In the genomic region with DNA sequence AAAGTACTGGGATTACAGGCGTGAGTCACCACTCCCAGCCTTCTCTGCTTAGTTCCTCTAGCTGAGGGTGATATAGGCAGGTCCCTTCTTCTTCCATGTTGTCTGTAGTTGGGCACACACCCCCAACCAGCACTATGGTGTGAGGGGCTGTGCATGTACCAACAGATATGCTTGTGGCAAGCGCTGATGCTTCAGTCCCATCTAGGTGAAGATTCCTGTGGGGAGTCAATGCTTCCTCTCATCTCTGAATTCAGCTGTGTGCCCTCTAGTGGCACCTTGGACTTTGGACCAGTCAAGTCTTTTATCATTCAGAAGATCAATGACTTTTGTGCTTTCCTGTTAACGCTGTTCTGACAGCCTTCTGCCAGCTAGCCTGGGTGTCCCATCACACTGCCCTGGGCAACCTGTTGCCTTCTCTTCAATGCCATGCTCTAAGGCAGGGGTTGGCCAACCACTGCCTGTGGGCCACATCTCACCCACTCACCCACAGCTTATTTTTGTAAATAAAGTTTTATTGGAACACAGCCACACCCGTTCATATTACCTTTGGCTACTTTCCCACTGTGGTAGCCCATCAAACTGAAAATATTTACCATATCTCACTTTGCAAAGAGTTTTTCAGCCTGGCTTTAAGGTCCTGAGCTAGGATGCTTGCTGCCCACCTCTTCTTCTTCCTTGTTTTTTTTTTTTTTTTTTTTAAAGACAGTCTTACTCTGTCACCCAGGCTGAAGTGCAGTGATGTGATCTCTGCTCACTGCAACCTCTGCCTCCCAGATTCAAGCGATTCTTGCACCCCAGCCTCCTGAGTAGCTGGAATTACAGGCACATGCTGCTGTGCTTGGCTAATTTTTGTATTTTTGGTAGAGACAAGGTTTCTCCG, we compare ENCODE assay signal across 10 cellular contexts. TPM values are rescaled to one million over a fixed set of nuclear protein-coding genes. Genes with fewer than 3 reads are reported as not detected.
DNase-seq lines count a peak whose midpoint lies in the region; ATAC-seq, FAIRE-seq and TF ChIP-seq lines count a peak whose summit lies in the region.
"Had no signal": no experiment of that assay in that cellular context is flagged by ENCODE, and none has a peak within 500 bp of the region (broad histone marks: within the 10 kb centered on the region; RNA-seq: fewer than 3 reads in every experiment).

No MANE protein-coding gene starts in this region.

- no peaks in the 10 kb centered on the region; the same call in 1 of the 2 replicates for H3K9me3 ChIP-seq in DOHH2 (ENCODE audit: control insufficient read depth, insufficient read depth, low read length)
- 0 out of 2 replicates have a peak, but pooled peaks cover 3% of the 10 kb centered on the region for H3K9me3 ChIP-seq in Karpas-422 (ENCODE audit: low read length)
- H3K9me3 ChIP-seq in HepG2 (ENCODE audit: low read length): peaks cover 7% of the 10 kb centered on the region
- H3K9me3 ChIP-seq in aorta (ENCODE audit: control insufficient read depth, low read length): no peaks in the 10 kb centered on the region
- H3K9me3 ChIP-seq in pancreas: no peaks in the 10 kb centered on the region

- no peaks in the 10 kb centered on the region for H3K79me2 ChIP-seq in DOHH2 (ENCODE audit: control insufficient read depth, low read length)
- H3K79me2 ChIP-seq in Karpas-422 (ENCODE audit: low read length): no peaks in the 10 kb centered on the region
- H3K79me2 ChIP-seq in HepG2 (ENCODE audit: insufficient read depth, low read length): peaks cover 63% of the 10 kb centered on the region

- H3K27me3 ChIP-seq in DOHH2 (ENCODE audit: control insufficient read depth, low read length) (no peaks in the 10 kb centered on the region), Karpas-422 (ENCODE audit: low read length) (no peaks in the 10 kb centered on the region), HepG2 (ENCODE audit: control insufficient read depth in 1 of 2, insufficient read depth in 2 of 2, low read length in 2 of 2) (no peaks in the 10 kb centered on the region), aorta (ENCODE audit: control insufficient read depth in 1 of 2, insufficient read depth in 2 of 2, low read length in 1 of 2) (no peaks in the 10 kb centered on the region), pancreas (no peaks in the 10 kb centered on the region)

- no peak for TF ChIP-seq POLR2A in HepG2 (IDR thresholded peaks at IDR 0.05; ENCODE audit: insufficient read depth in 1 of 2, low read depth in 2 of 2, low read length in 2 of 2)

- WGBS in HepG2 (ENCODE audit: low lambda C conversion rate): 77% methylated on average over 6 of the region's 6 CpGs
- 66 to 67% methylated on average over 6 of the region's 6 CpGs for WGBS in aorta, 2 donors
- 69 to 72% methylated on average over 6 of the region's 6 CpGs for WGBS in pancreas, 2 donors

- DNase-seq in Karpas-422 (peak; percentile 67), astrocyte of the spinal cord (ENCODE audit: low read depth, low spot score) (no peak), HepG2 (ENCODE audit: low spot score) (peak; percentile 80), aorta (no peak), pancreas (no peak)
- DNase-seq in activated CD8-positive, alpha-beta memory T cell treated with anti-CD3 and anti-CD28 coated beads, Interleukin-2, amount 50 U/mL, for 4 hours: no peak
- DNase-seq: activated T-cell treated with anti-CD3 and anti-CD28 coated beads, Interleukin-2, amount 50 U/mL, for 4 hours; Right ventricle myocardium superior had no signal

- no peaks in the 10 kb centered on the region for H3F3A ChIP-seq in DOHH2 (ENCODE audit: control insufficient read depth, insufficient read depth)

- no peak overlapping the region for H2AFZ ChIP-seq in Karpas-422 (ENCODE audit: low read length)
- no peak overlapping the region for H2AFZ ChIP-seq in HepG2 (ENCODE audit: low read length)

- H4K20me1 ChIP-seq in DOHH2 (ENCODE audit: control insufficient read depth, insufficient read depth, low read depth, low read length): no peaks in the 10 kb centered on the region
- H4K20me1 ChIP-seq in Karpas-422 (ENCODE audit: insufficient read depth, low read depth, low read length): no peaks in the 10 kb centered on the region
- H4K20me1 ChIP-seq in HepG2 (ENCODE audit: insufficient read depth, low read length): peaks cover 1% of the 10 kb centered on the region; the same call in 1 of the 2 replicates

- H3K27ac ChIP-seq in DOHH2 (ENCODE audit: low read depth, low read length) (no peak overlapping the region), Karpas-422 (ENCODE audit: low read length) (no peak overlapping the region), HepG2 (ENCODE audit: extremely low read length, insufficient read depth, low read length) (peak overlapping the region; percentile 24), aorta (ENCODE audit: low read depth in 1 of 2, low read length in 2 of 2) (no peak overlapping the region), pancreas (no peak overlapping the region)

- H3K4me3 ChIP-seq in DOHH2 (ENCODE audit: low read length) (no peak overlapping the region), Karpas-422 (ENCODE audit: low read length) (no peak overlapping the region), astrocyte of the spinal cord (ENCODE audit: low read depth, low read length) (no peak overlapping the region), HepG2 (replicated peaks in 1 of 3; ENCODE audit: insufficient read depth in 1 of 3, low read depth in 2 of 3, low read length in 3 of 3) (no peak overlapping the region), aorta (ENCODE audit: low read length in 2 of 2) (no peak overlapping the region), pancreas (no peak overlapping the region)

- peak; percentile 28 for TF ChIP-seq CTCF in DOHH2 (IDR thresholded peaks at IDR 0.05; ENCODE audit: low read depth, low read length, poor library complexity, severe bottlenecking)
- TF ChIP-seq CTCF in astrocyte of the spinal cord (IDR thresholded peaks at IDR 0.05; ENCODE audit: low read depth, low read length): peak; percentile 31
- TF ChIP-seq CTCF in HepG2 (CRISPR knock-in tag; IDR thresholded peaks at IDR 0.05): peak; percentile 62
- no peak for TF ChIP-seq CTCF in pancreas (IDR thresholded peaks at IDR 0.05)

- CTCF ChIA-PET in HepG2 (lab: Yijun Ruan, JAX; ENCODE audit: low intra/inter-chr PET ratio, low total read pairs): no interaction called here

- H3K9ac ChIP-seq in Karpas-422 (ENCODE audit: low read length) (no peak overlapping the region), HepG2 (ENCODE audit: insufficient read depth, low read depth, low read length) (no peak overlapping the region)

- ATAC-seq in HepG2: peak; percentile 66
- no peak for ATAC-seq in aorta (ENCODE audit: low FRiP score)
- ATAC-seq in HG02973 (IDR thresholded peaks at IDR 0.05; ENCODE audit: unreplicated experiment): no peak
- ATAC-seq in pancreas: no peak
- ATAC-seq: activated T-cell treated with anti-CD3 and anti-CD28 coated beads, Interleukin-2, amount 50 U/mL, for 4 hours had no signal

- H3K4me1 ChIP-seq in DOHH2 (ENCODE audit: control insufficient read depth, low read length) (no peaks in the 10 kb centered on the region), Karpas-422 (ENCODE audit: low read length) (no peaks in the 10 kb centered on the region), HepG2 (ENCODE audit: insufficient read depth, low read length) (peaks cover 56% of the 10 kb centered on the region), aorta (ENCODE audit: control insufficient read depth in 1 of 2, insufficient read depth in 2 of 2, low read length in 2 of 2) (no peaks in the 10 kb centered on the region), pancreas (peaks cover 4 to 5% (median 4%) of the 10 kb centered on the region in 3 donors)

- intact Hi-C loops in HepG2 (cut with micrococcal nuclease; ENCODE audit: unreplicated experiment): loop anchor here (2.0 kb wide), 1 partner anchor 18 kb away; no protein-coding TSS in a partner anchor
- intact Hi-C loops in aorta (cut with DNase I): no loop called here
- intact Hi-C loops in pancreas (cut with DNase I): no loop called here

- BruUV-seq in HepG2 (replicated peaks; lab: Mats Ljungman, UMichigan): no TSS peak

- H3K4me2 ChIP-seq in DOHH2 (ENCODE audit: low read length) (no peak overlapping the region), Karpas-422 (ENCODE audit: low read depth, low read length, poor library complexity, severe bottlenecking) (no peak overlapping the region), HepG2 (ENCODE audit: low read depth, low read length) (peak overlapping the region; percentile 26)

- peak in 1 of 2 experiments; percentile 31; a peak in 1 of 4 replicates for TF ChIP-seq EP300 in HepG2 (IDR thresholded peaks at IDR 0.05; ENCODE audit: low read depth in 2 of 2, low read length in 2 of 2)
- TF ChIP-seq EP300 in HepG2 (CRISPR knock-in tag; IDR thresholded peaks at IDR 0.05; ENCODE audit: borderline replicate concordance): 0 out of 2 replicates have a peak, but pooled peaks have one; percentile 15

- peak; percentile 46; the same call in 1 of the 2 replicates for TF ChIP-seq RAD21 in HepG2 (CRISPR knock-in tag; IDR thresholded peaks at IDR 0.05)

- peak; percentile 50 for FAIRE-seq in HepG2 (lab: Jason Lieb, UNC)
- FAIRE-seq in pancreas (lab: Jason Lieb, UNC): no peak

- H3K9me2 ChIP-seq in DOHH2 (replicated peaks; ENCODE audit: control insufficient read depth, low read length) (no peaks in the 10 kb centered on the region), Karpas-422 (replicated peaks; ENCODE audit: insufficient read depth, low read length) (no peaks in the 10 kb centered on the region)

- H3K36me3 ChIP-seq in DOHH2 (ENCODE audit: control insufficient read depth, low read length) (no peaks in the 10 kb centered on the region), Karpas-422 (ENCODE audit: insufficient read depth, low read length) (no peaks in the 10 kb centered on the region), HepG2 (replicated peaks in 1 of 2; ENCODE audit: control insufficient read depth in 1 of 2, insufficient read depth in 2 of 2, low read length in 2 of 2) (peaks cover 1 to 4% of the 10 kb centered on the region in 2 experiments; a peak in 3 of 5 replicates), aorta (ENCODE audit: control insufficient read depth in 1 of 2, insufficient read depth in 2 of 2, low read length in 1 of 2) (no peaks in the 10 kb centered on the region), pancreas (no peaks in the 10 kb centered on the region)

- in situ Hi-C loops in astrocyte of the spinal cord (cut with HindIII; ENCODE audit: low sequenced_read_pairs): no loop called here
- in situ Hi-C loops in HepG2 (cut with HindIII; ENCODE audit: extremely low pct_ligation_motif_present, low pct_unique_long_range_greater_than_20kb): no loop called here

- POLR2A ChIA-PET in HepG2 (lab: Yijun Ruan, JAX): interaction anchor here (0.9 to 1.7 kb wide), 5 partner anchors 12 to 91 kb away, joined by 3 to 7 read pairs (median 4); no protein-coding TSS in a partner anchor

RNA-seq across cellular contexts. Expression of a gene that starts 51.0 kb away (rescaled TPM):
- total RNA-seq in Karpas-422 (2014; rRNA removed; shearing (Covaris generic); ENCODE audit: low replicate concordance): 0.07 TPM in 1 of 2 replicates, not detected in the other
- total RNA-seq in HepG2 (2016; rRNA removed; fragmentation: Illumina TruSeq; extraction: Trizol) (14.8 and 16.8 TPM in 2 replicates), aorta (10 to 100 TPM; 35.9 to 42.0 TPM), pancreas (10 to 100 TPM; 27.2 to 46.3 (median 32.7) TPM)
- 22.8 and 25.5 TPM in 2 replicates for total RNA-seq in HepG2 (2016; cell fraction: cytosol; rRNA removed; fragmentation: Illumina TruSeq; extraction: Trizol; ENCODE audit: low read depth)
- 15.0 and 18.3 TPM in 2 replicates for total RNA-seq in HepG2 (2016; cell fraction: insoluble cytoplasmic fraction; rRNA removed; fragmentation: Illumina TruSeq; extraction: Trizol)
- 27.5 and 27.7 TPM in 2 replicates for total RNA-seq in HepG2 (2016; cell fraction: membrane; rRNA removed; fragmentation: Illumina TruSeq; extraction: Trizol)
- total RNA-seq in HepG2 (2016; cell fraction: nucleus; rRNA removed; fragmentation: Illumina TruSeq; extraction: Trizol): 28.5 and 41.7 TPM in 2 replicates
- polyA plus RNA-seq in HepG2 (2011; rRNA removed) (37.5 and 48.9 TPM in 2 replicates), aorta (10 to 100 TPM in 1 of 2 donors, 1 to 10 TPM in 1; 7.8 to 12.6 TPM), pancreas (10 to 100 TPM; 20.6 to 35.3 TPM)
- polyA plus RNA-seq in HepG2 (2011; cell fraction: cytosol; rRNA removed): 22.7 and 29.0 TPM in 2 replicates
- polyA plus RNA-seq in HepG2 (2011; cell fraction: nucleus; rRNA removed): 178 and 216 TPM in 2 replicates
- 24.2 and 33.9 TPM in 2 replicates for polyA plus RNA-seq in HepG2 (2012)
- 23.0 and 27.5 TPM in 2 replicates for polyA plus RNA-seq in HepG2 (2016; cell fraction: cytosol; fragmentation: Illumina TruSeq; extraction: Trizol; ENCODE audit: low read depth)
- 31.5 and 44.8 TPM in 2 replicates for polyA plus RNA-seq in HepG2 (2016; cell fraction: insoluble cytoplasmic fraction; fragmentation: Illumina TruSeq; extraction: Trizol; ENCODE audit: low read depth)
- polyA plus RNA-seq in HepG2 (2016; cell fraction: membrane; fragmentation: Illumina TruSeq; extraction: Trizol; ENCODE audit: low read depth): 52.0 and 66.4 TPM in 2 replicates
- 112 and 136 TPM in 2 replicates for polyA plus RNA-seq in HepG2 (2016; cell fraction: nucleus; fragmentation: Illumina TruSeq; extraction: Trizol; ENCODE audit: insufficient read depth, low read depth)
- polyA minus RNA-seq in HepG2 (2011; rRNA and poly(A)+ RNA removed; ENCODE audit: low replicate concordance): 6.3 and 50.0 TPM in 2 replicates
- polyA minus RNA-seq in HepG2 (2011; cell fraction: cytosol; rRNA and poly(A)+ RNA removed): 39.0 and 60.4 TPM in 2 replicates
- polyA minus RNA-seq in HepG2 (2011; cell fraction: nucleus; rRNA and poly(A)+ RNA removed): 83.3 and 89.8 TPM in 2 replicates

Comparison
In these comparisons a context has a peak if more than half of its experiments do, and no peak if none do; other contexts are left out.
1. CTCF ChIP-seq: peak in DOHH2 (single experiment), astrocyte of the spinal cord (single experiment) and HepG2 (single experiment); none in pancreas (0 of 4).
2. DNase-seq: peak in Karpas-422 (single experiment) and HepG2 (single experiment); none in astrocyte of the spinal cord (single experiment), activated CD8-positive, alpha-beta memory T cell treated with anti-CD3 and anti-CD28 coated beads, Interleukin-2, amount 50 U/mL, for 4 hours (single experiment), aorta (0 of 2) and pancreas (0 of 6).
3. RNA of a gene that starts 51.0 kb away (total RNA-seq): 35.9 to 42.0 TPM in aorta, 27.2 to 46.3 TPM in pancreas and 14.8 to 41.7 TPM in HepG2; 0.07 TPM in Karpas-422; every median in the first group is over 10 times any median in the second.